ENCODE assay signal across 1 cellular context in genomic region chr1:54476231-54477109, GRCh38.
A peak's percentile ranks its signal among the peaks of the same experiment; 100 is the strongest.
TF ChIP-seq lines count a peak whose summit lies in the region.

No MANE protein-coding gene starts in this region.

TF ChIP-seq in K562, 482 proteins besides CTCF, POLR2A, EP300 and RAD21 (continued from another document and continues in another):
- TF ChIP-seq, protein P1, sequence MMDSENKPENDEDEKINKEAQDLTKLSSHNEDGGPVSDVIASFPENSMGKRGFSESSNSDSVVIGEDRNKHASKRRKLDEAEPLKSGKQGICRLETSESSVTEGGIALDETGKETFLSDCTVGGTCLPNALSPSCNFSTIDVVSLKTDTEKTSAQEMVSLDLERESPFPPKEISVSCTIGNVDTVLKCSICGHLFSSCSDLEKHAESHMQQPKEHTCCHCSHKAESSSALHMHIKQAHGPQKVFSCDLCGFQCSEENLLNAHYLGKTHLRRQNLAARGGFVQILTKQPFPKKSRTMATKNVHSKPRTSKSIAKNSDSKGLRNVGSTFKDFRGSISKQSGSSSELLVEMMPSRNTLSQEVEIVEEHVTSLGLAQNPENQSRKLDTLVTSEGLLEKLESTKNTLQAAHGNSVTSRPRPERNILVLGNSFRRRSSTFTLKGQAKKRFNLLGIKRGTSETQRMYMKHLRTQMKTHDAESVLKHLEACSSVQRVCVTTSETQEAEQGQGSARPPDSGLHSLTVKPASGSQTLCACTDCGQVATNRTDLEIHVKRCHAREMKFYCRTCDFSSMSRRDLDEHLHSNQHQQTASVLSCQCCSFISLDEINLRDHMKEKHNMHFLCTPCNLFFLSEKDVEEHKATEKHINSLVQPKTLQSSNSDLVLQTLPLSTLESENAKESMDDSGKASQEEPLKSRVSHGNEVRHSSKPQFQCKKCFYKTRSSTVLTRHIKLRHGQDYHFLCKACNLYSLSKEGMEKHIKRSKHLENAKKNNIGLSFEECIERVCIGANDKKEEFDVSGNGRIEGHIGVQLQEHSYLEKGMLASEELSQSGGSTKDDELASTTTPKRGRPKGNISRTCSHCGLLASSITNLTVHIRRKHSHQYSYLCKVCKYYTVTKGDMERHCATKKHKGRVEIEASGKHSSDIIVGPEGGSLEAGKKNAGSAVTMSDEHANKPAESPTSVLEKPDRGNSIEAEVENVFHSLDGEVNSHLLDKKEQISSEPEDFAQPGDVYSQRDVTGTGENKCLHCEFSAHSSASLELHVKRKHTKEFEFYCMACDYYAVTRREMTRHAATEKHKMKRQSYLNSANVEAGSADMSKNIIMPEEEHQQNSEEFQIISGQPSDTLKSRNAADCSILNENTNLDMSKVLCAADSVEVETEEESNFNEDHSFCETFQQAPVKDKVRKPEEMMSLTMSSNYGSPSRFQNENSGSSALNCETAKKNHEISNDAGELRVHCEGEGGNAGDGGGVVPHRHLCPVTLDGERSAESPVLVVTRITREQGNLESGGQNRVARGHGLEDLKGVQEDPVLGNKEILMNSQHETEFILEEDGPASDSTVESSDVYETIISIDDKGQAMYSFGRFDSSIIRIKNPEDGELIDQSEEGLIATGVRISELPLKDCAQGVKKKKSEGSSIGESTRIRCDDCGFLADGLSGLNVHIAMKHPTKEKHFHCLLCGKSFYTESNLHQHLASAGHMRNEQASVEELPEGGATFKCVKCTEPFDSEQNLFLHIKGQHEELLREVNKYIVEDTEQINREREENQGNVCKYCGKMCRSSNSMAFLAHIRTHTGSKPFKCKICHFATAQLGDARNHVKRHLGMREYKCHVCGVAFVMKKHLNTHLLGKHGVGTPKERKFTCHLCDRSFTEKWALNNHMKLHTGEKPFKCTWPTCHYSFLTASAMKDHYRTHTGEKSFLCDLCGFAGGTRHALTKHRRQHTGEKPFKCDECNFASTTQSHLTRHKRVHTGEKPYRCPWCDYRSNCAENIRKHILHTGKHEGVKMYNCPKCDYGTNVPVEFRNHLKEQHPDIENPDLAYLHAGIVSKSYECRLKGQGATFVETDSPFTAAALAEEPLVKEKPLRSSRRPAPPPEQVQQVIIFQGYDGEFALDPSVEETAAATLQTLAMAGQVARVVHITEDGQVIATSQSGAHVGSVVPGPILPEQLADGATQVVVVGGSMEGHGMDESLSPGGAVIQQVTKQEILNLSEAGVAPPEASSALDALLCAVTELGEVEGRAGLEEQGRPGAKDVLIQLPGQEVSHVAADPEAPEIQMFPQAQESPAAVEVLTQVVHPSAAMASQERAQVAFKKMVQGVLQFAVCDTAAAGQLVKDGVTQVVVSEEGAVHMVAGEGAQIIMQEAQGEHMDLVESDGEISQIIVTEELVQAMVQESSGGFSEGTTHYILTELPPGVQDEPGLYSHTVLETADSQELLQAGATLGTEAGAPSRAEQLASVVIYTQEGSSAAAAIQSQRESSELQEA (IDR thresholded peaks at IDR 0.05; ENCODE audit: low read depth), result peak; percentile 38; the same call in 1 of the 2 replicates
- peak; percentile 43; the same call in 1 of the 2 replicates for TF ChIP-seq BCOR (IDR thresholded peaks at IDR 0.05)
- peak; percentile 32 for TF ChIP-seq NEUROD1 (IDR thresholded peaks at IDR 0.05; ENCODE audit: borderline replicate concordance, low read depth, low read length, partially characterized antibody)
- TF ChIP-seq CHD1 (IDR thresholded peaks at IDR 0.05; ENCODE audit: low read length), result no peak
- no peak for TF ChIP-seq E2F4 (CRISPR knock-in tag; IDR thresholded peaks at IDR 0.05; ENCODE audit: low read depth)
- TF ChIP-seq ZNF740 (CRISPR knock-in tag; IDR thresholded peaks at IDR 0.05), result peak; percentile 86
- TF ChIP-seq ZNF740 (tag; IDR thresholded peaks at IDR 0.05), result no peak; a peak in 1 of 4 replicates
- TF ChIP-seq CHCHD3 (CRISPR knock-in tag; IDR thresholded peaks at IDR 0.05), result no peak
- TF ChIP-seq, protein P2, sequence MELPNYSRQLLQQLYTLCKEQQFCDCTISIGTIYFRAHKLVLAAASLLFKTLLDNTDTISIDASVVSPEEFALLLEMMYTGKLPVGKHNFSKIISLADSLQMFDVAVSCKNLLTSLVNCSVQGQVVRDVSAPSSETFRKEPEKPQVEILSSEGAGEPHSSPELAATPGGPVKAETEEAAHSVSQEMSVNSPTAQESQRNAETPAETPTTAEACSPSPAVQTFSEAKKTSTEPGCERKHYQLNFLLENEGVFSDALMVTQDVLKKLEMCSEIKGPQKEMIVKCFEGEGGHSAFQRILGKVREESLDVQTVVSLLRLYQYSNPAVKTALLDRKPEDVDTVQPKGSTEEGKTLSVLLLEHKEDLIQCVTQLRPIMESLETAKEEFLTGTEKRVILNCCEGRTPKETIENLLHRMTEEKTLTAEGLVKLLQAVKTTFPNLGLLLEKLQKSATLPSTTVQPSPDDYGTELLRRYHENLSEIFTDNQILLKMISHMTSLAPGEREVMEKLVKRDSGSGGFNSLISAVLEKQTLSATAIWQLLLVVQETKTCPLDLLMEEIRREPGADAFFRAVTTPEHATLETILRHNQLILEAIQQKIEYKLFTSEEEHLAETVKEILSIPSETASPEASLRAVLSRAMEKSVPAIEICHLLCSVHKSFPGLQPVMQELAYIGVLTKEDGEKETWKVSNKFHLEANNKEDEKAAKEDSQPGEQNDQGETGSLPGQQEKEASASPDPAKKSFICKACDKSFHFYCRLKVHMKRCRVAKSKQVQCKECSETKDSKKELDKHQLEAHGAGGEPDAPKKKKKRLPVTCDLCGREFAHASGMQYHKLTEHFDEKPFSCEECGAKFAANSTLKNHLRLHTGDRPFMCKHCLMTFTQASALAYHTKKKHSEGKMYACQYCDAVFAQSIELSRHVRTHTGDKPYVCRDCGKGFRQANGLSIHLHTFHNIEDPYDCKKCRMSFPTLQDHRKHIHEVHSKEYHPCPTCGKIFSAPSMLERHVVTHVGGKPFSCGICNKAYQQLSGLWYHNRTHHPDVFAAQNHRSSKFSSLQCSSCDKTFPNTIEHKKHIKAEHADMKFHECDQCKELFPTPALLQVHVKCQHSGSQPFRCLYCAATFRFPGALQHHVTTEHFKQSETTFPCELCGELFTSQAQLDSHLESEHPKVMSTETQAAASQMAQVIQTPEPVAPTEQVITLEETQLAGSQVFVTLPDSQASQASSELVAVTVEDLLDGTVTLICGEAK (IDR thresholded peaks at IDR 0.05), result no peak
- TF ChIP-seq, protein P2 (CRISPR knock-in tag; IDR thresholded peaks at IDR 0.05), result no peak
- TF ChIP-seq, protein P3, sequence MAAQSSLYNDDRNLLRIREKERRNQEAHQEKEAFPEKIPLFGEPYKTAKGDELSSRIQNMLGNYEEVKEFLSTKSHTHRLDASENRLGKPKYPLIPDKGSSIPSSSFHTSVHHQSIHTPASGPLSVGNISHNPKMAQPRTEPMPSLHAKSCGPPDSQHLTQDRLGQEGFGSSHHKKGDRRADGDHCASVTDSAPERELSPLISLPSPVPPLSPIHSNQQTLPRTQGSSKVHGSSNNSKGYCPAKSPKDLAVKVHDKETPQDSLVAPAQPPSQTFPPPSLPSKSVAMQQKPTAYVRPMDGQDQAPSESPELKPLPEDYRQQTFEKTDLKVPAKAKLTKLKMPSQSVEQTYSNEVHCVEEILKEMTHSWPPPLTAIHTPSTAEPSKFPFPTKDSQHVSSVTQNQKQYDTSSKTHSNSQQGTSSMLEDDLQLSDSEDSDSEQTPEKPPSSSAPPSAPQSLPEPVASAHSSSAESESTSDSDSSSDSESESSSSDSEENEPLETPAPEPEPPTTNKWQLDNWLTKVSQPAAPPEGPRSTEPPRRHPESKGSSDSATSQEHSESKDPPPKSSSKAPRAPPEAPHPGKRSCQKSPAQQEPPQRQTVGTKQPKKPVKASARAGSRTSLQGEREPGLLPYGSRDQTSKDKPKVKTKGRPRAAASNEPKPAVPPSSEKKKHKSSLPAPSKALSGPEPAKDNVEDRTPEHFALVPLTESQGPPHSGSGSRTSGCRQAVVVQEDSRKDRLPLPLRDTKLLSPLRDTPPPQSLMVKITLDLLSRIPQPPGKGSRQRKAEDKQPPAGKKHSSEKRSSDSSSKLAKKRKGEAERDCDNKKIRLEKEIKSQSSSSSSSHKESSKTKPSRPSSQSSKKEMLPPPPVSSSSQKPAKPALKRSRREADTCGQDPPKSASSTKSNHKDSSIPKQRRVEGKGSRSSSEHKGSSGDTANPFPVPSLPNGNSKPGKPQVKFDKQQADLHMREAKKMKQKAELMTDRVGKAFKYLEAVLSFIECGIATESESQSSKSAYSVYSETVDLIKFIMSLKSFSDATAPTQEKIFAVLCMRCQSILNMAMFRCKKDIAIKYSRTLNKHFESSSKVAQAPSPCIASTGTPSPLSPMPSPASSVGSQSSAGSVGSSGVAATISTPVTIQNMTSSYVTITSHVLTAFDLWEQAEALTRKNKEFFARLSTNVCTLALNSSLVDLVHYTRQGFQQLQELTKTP (IDR thresholded peaks at IDR 0.05; ENCODE audit: low read depth in 1 of 2, partially characterized antibody in 2 of 2), result peak in 1 of 2 experiments; percentile 54
- TF ChIP-seq HDGF (IDR thresholded peaks at IDR 0.05), result 0 out of 2 replicates have a peak, but pooled peaks have one; percentile 68
- TF ChIP-seq ARHGAP35 (IDR thresholded peaks at IDR 0.05; ENCODE audit: partially characterized antibody), result peak; percentile 45
- peak; percentile 19; the same call in 1 of the 2 replicates for TF ChIP-seq CBFA2T3 (IDR thresholded peaks at IDR 0.05)
- TF ChIP-seq PHF20 (IDR thresholded peaks at IDR 0.05; ENCODE audit: partially characterized antibody), result peak; percentile 58
- TF ChIP-seq SMARCE1 (IDR thresholded peaks at IDR 0.05), result peak; percentile 50; the same call in 1 of the 2 replicates
- no peak for TF ChIP-seq LCOR (CRISPR knock-in tag; IDR thresholded peaks at IDR 0.05)
- peak; percentile 25; the same call in 1 of the 2 replicates for TF ChIP-seq ARID1B (IDR thresholded peaks at IDR 0.05)
- TF ChIP-seq TRIM25 (IDR thresholded peaks at IDR 0.05; ENCODE audit: borderline replicate concordance), result peak; percentile 76; the same call in 1 of the 2 replicates
- TF ChIP-seq MTA2 (IDR thresholded peaks at IDR 0.05; ENCODE audit: low read depth), result 0 out of 2 replicates have a peak, but pooled peaks have one; percentile 28
- TF ChIP-seq SMARCA5 (IDR thresholded peaks at IDR 0.05), result peak; percentile 68; the same call in 1 of the 2 replicates
